In the genomic region with DNA sequence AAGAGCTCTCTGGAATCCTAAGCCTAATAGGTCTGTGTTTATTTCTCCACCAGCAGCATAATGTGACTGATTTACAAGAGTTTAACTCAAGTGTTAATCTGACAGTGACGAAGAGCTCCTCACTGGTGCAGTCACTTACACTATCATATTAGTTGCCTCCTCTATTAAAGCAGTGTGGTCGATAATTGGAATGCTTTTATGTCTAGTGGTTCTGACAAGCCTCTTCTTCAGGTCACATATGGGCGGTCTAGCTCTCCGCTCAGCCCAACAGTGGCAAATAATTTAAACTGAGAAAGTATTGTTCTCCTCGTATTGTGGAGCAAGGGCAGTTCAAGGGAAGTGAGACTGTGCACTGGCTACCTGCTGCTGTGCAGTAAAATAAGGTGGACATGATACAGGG, we compare ENCODE assay signal across 2 cellular contexts.
TF ChIP-seq lines count a peak whose summit lies in the region.

No MANE protein-coding gene starts in this region.

TF ChIP-seq in WTC11, 78 proteins besides CTCF, POLR2A, EP300 and RAD21 (continued from another document):
- TF ChIP-seq, protein P1, sequence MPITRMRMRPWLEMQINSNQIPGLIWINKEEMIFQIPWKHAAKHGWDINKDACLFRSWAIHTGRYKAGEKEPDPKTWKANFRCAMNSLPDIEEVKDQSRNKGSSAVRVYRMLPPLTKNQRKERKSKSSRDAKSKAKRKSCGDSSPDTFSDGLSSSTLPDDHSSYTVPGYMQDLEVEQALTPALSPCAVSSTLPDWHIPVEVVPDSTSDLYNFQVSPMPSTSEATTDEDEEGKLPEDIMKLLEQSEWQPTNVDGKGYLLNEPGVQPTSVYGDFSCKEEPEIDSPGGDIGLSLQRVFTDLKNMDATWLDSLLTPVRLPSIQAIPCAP (CRISPR knock-in tag; IDR thresholded peaks at IDR 0.05) = no peak
- TF ChIP-seq NFATC4 (CRISPR knock-in tag; IDR thresholded peaks at IDR 0.05) (no peak), NFYB (CRISPR knock-in tag; conservative IDR thresholded peaks at IDR 0.05; ENCODE audit: low read depth) (no peak), ZNF671 (CRISPR knock-in tag; IDR thresholded peaks at IDR 0.05) (no peak), ZNF416 (CRISPR knock-in tag; IDR thresholded peaks at IDR 0.05) (no peak), MXD4 (CRISPR knock-in tag; IDR thresholded peaks at IDR 0.05; ENCODE audit: borderline replicate concordance) (no peak), ZNF219 (CRISPR knock-in tag; IDR thresholded peaks at IDR 0.05; ENCODE audit: borderline replicate concordance) (no peak), MYBL2 (CRISPR knock-in tag; IDR thresholded peaks at IDR 0.05) (no peak)
- TF ChIP-seq, protein P2, sequence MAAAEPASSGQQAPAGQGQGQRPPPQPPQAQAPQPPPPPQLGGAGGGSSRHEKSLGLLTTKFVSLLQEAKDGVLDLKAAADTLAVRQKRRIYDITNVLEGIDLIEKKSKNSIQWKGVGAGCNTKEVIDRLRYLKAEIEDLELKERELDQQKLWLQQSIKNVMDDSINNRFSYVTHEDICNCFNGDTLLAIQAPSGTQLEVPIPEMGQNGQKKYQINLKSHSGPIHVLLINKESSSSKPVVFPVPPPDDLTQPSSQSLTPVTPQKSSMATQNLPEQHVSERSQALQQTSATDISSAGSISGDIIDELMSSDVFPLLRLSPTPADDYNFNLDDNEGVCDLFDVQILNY (CRISPR knock-in tag; IDR thresholded peaks at IDR 0.05) = no peak

TF ChIP-seq in neural cell, 6 proteins besides CTCF, POLR2A, EP300 and RAD21 (continued from another document):
- TF ChIP-seq, protein P3, sequence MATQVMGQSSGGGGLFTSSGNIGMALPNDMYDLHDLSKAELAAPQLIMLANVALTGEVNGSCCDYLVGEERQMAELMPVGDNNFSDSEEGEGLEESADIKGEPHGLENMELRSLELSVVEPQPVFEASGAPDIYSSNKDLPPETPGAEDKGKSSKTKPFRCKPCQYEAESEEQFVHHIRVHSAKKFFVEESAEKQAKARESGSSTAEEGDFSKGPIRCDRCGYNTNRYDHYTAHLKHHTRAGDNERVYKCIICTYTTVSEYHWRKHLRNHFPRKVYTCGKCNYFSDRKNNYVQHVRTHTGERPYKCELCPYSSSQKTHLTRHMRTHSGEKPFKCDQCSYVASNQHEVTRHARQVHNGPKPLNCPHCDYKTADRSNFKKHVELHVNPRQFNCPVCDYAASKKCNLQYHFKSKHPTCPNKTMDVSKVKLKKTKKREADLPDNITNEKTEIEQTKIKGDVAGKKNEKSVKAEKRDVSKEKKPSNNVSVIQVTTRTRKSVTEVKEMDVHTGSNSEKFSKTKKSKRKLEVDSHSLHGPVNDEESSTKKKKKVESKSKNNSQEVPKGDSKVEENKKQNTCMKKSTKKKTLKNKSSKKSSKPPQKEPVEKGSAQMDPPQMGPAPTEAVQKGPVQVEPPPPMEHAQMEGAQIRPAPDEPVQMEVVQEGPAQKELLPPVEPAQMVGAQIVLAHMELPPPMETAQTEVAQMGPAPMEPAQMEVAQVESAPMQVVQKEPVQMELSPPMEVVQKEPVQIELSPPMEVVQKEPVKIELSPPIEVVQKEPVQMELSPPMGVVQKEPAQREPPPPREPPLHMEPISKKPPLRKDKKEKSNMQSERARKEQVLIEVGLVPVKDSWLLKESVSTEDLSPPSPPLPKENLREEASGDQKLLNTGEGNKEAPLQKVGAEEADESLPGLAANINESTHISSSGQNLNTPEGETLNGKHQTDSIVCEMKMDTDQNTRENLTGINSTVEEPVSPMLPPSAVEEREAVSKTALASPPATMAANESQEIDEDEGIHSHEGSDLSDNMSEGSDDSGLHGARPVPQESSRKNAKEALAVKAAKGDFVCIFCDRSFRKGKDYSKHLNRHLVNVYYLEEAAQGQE (IDR thresholded peaks at IDR 0.05; ENCODE audit: borderline replicate concordance) = no peak
- TF ChIP-seq TAF1 (IDR thresholded peaks at IDR 0.05; ENCODE audit: low read depth) = no peak
- TF ChIP-seq SMC3 (conservative IDR thresholded peaks at IDR 0.05; ENCODE audit: poor library complexity) = no peak
- TF ChIP-seq MXI1 (conservative IDR thresholded peaks at IDR 0.05; ENCODE audit: poor library complexity, severe bottlenecking) = no peak
TF ChIP-seq in neural cell: peak in this region for 0.
